Comparison of ENCODE assay signal across 8 cellular contexts in genomic region chr13:46184277-46184699, GRCh38.
A peak's percentile ranks its signal among the peaks of the same experiment; 100 is the strongest.
DNase-seq lines count a peak whose midpoint lies in the region; ATAC-seq and TF ChIP-seq lines count a peak whose summit lies in the region.

No MANE protein-coding gene starts in this region.

- ATAC-seq in GM19035 (IDR thresholded peaks at IDR 0.05; ENCODE audit: unreplicated experiment) (peak; percentile 36), HG03135 (IDR thresholded peaks at IDR 0.05; ENCODE audit: unreplicated experiment) (peak; percentile 41)

- DNase-seq in AG10803 (ENCODE audit: low read depth) (no peak), RPMI8226 (peak; percentile 77), iPS DF 4.7 (ENCODE audit: extremely low read depth, low spot score) (peak; percentile 41), cerebellar nuclear complex (lab: John Stamatoyannopoulos, UW) (no peak)
- DNase-seq in activated effector memory CD4-positive, alpha-beta T cell treated with anti-CD3 and anti-CD28 coated beads, Interleukin-2, amount 50 U/mL, for 16 hours, result peak; percentile 91
- peak; percentile 37 for DNase-seq in stimulated activated CD8-positive, alpha-beta memory T cell treated with anti-CD3 and anti-CD28 coated beads, Interleukin-15, amount 100 ng/mL, for 24 hours (ENCODE audit: low read depth)

- H3K4me3 ChIP-seq in AG10803 (ENCODE audit: low read length), result no peak overlapping the region

- peak; percentile 41 for TF ChIP-seq CTCF in AG10803 (conservative IDR thresholded peaks at IDR 0.05; ENCODE audit: low read length)

Comparison
In these comparisons a context has a peak if more than half of its experiments do, and no peak if none do; other contexts are left out.
1. DNase-seq: peak in RPMI8226 (single experiment), activated effector memory CD4-positive, alpha-beta T cell treated with anti-CD3 and anti-CD28 coated beads, Interleukin-2, amount 50 U/mL, for 16 hours (single experiment), iPS DF 4.7 (single experiment) and stimulated activated CD8-positive, alpha-beta memory T cell treated with anti-CD3 and anti-CD28 coated beads, Interleukin-15, amount 100 ng/mL, for 24 hours (single experiment); none in AG10803 (single experiment) and cerebellar nuclear complex (0 of 2).